21 cellular contexts compared by ENCODE assay signal in genomic region chrX:130228871-130229270, GRCh38. TPM values are rescaled to one million over a fixed set of nuclear protein-coding genes. Genes with fewer than 3 reads are reported as not detected.
DNase-seq lines count a peak whose midpoint lies in the region; ATAC-seq, FAIRE-seq and TF ChIP-seq lines count a peak whose summit lies in the region.
"Had no signal": no experiment of that assay in that cellular context is flagged by ENCODE, and none has a peak within 500 bp of the region (broad histone marks: within the 10 kb centered on the region; RNA-seq: fewer than 3 reads in every experiment).

No MANE protein-coding gene starts in this region.

- no TSS peak for BruUV-seq in OCI-LY7 (replicated peaks; lab: Mats Ljungman, UMichigan)

- H3K9me3 Mint-ChIP-seq in activated T-helper 1 cell treated with anti-CD3 and anti-CD28 coated beads, Interleukin-12 subunit alpha, Interleukin-12 subunit beta, Interleukin-2, Interleukin-4 antibody, amounts not matched to agents 30 ng/mL and 10 ng/mL and 1 ng/mL, durations not matched to agents 14 hours and 24 hours and 36 hours, result no peaks in the 10 kb centered on the region
- H3K9me3 Mint-ChIP-seq: CD8-positive, alpha-beta T cell had no signal

- no peak overlapping the region for H3K4me3 Mint-ChIP-seq in activated T-helper 1 cell treated with anti-CD3 and anti-CD28 coated beads, Interleukin-12 subunit alpha, Interleukin-12 subunit beta, Interleukin-2, Interleukin-4 antibody, amounts not matched to agents 30 ng/mL and 10 ng/mL and 1 ng/mL, durations not matched to agents 14 hours and 24 hours and 36 hours
- H3K4me3 Mint-ChIP-seq: B cell; CD8-positive, alpha-beta T cell; H9 had no signal

- H3K4me1 Mint-ChIP-seq in activated T-helper 1 cell treated with anti-CD3 and anti-CD28 coated beads, Interleukin-12 subunit alpha, Interleukin-12 subunit beta, Interleukin-2, Interleukin-4 antibody, amounts not matched to agents 30 ng/mL and 10 ng/mL and 1 ng/mL, durations not matched to agents 14 hours and 24 hours and 36 hours (ENCODE audit: low read depth), result no peaks in the 10 kb centered on the region
- H3K4me1 Mint-ChIP-seq: B cell, H9 had no signal

- no peak for DNase-seq in GM12892 (ENCODE audit: insufficient read length)
- DNase-seq in activated T-helper 1 cell treated with anti-CD3 and anti-CD28 coated beads, Interleukin-12 subunit alpha, Interleukin-12 subunit beta, Interleukin-2, Interleukin-4 antibody, amounts not matched to agents 30 ng/mL and 10 ng/mL and 1 ng/mL, durations not matched to agents 14 hours and 24 hours and 36 hours (ENCODE audit: low spot score), result no peak
- no peak for DNase-seq in kidney
- no peak for DNase-seq in OCI-LY7 (ENCODE audit: low spot score)
- no peak for DNase-seq in GM03348 (ENCODE audit: low spot score)
- DNase-seq in suprapubic skin (ENCODE audit: low spot score in 2 of 2), result no peak
- DNase-seq: Calu3; CD8-positive, alpha-beta T cell; DMS79 treated with DMSO at 0.1 percent for 48 hours; EL; H9 had no signal

- TF ChIP-seq POLR2A in GM12892 (IDR thresholded peaks at IDR 0.05; ENCODE audit: low read depth, low read length) (no peak), suprapubic skin (IDR thresholded peaks at IDR 0.05) (no peak)

- H4K20me1 ChIP-seq in KMS-11 (ENCODE audit: insufficient read depth) (no peaks in the 10 kb centered on the region), OCI-LY7 (ENCODE audit: insufficient read depth, low read length) (no peaks in the 10 kb centered on the region)

- H3K4me2 ChIP-seq in KMS-11 (peak overlapping the region; percentile 23), OCI-LY7 (ENCODE audit: low read length) (no peak overlapping the region)
- H3K4me2 ChIP-seq: BLaER1 treated with 17β-estradiol and CSF1 and Interleukin-3, amounts not matched to agents 10 nM and 100 nM had no signal

- H3K9me2 ChIP-seq in OCI-LY7 (ENCODE audit: insufficient read depth, low read length), result no peaks in the 10 kb centered on the region

- CTCF ChIA-PET in OCI-LY7 (lab: Charles Lee; ENCODE audit: unreplicated experiment), result no interaction called here

- intact Hi-C loops in activated T-helper 1 cell treated with anti-CD3 and anti-CD28 coated beads, Interleukin-12 subunit alpha, Interleukin-12 subunit beta, Interleukin-2, Interleukin-4 antibody, amounts not matched to agents 30 ng/mL and 10 ng/mL and 1 ng/mL, durations not matched to agents 14 hours and 24 hours and 36 hours (cut with micrococcal nuclease), result no loop called here
- intact Hi-C loops in kidney (cut with DNase I) (no loop called here), OCI-LY7 (cut with micrococcal nuclease; ENCODE audit: unreplicated experiment) (no loop called here)

- no peaks in the 10 kb centered on the region for H3K27me3 Mint-ChIP-seq in activated T-helper 1 cell treated with anti-CD3 and anti-CD28 coated beads, Interleukin-12 subunit alpha, Interleukin-12 subunit beta, Interleukin-2, Interleukin-4 antibody, amounts not matched to agents 30 ng/mL and 10 ng/mL and 1 ng/mL, durations not matched to agents 14 hours and 24 hours and 36 hours (ENCODE audit: insufficient read depth)
- H3K27me3 Mint-ChIP-seq: B cell had no signal

- peaks cover 13% of the 10 kb centered on the region for H3K36me3 Mint-ChIP-seq in activated T-helper 1 cell treated with anti-CD3 and anti-CD28 coated beads, Interleukin-12 subunit alpha, Interleukin-12 subunit beta, Interleukin-2, Interleukin-4 antibody, amounts not matched to agents 30 ng/mL and 10 ng/mL and 1 ng/mL, durations not matched to agents 14 hours and 24 hours and 36 hours (ENCODE audit: low read depth)

- no peak overlapping the region for H3K4me3 ChIP-seq in KMS-11 (IDR thresholded peaks at IDR 0.05; ENCODE audit: insufficient read depth, low read depth, low read length)
- H3K4me3 ChIP-seq in kidney (ENCODE audit: low read length in 2 of 2), result no peak overlapping the region
- H3K4me3 ChIP-seq in OCI-LY7 (ENCODE audit: low read depth, low read length, poor library complexity, severe bottlenecking), result no peak overlapping the region
- no peak overlapping the region for H3K4me3 ChIP-seq in suprapubic skin
- H3K4me3 ChIP-seq: BLaER1 treated with 17β-estradiol and CSF1 and Interleukin-3, amounts not matched to agents 10 nM and 100 nM had no signal

- H3K36me3 ChIP-seq in KMS-11 (ENCODE audit: insufficient read depth) (no peaks in the 10 kb centered on the region; the same call in 1 of the 2 replicates), kidney (ENCODE audit: control insufficient read depth in 1 of 2, insufficient read depth in 2 of 2, low read length in 2 of 2) (peaks cover 0 to 2% of the 10 kb centered on the region in 2 donors), OCI-LY7 (ENCODE audit: insufficient read depth, low read length) (peaks cover 93% of the 10 kb centered on the region), suprapubic skin (no peaks in the 10 kb centered on the region)

- peak; percentile 24 for FAIRE-seq in GM12892 (lab: Jason Lieb, UNC)
- FAIRE-seq in kidney (lab: Jason Lieb, UNC), result peak; percentile 21
- FAIRE-seq: GM12891, GM18507, H1 had no signal

- peak overlapping the region; percentile 23 for H3K27ac Mint-ChIP-seq in activated T-helper 1 cell treated with anti-CD3 and anti-CD28 coated beads, Interleukin-12 subunit alpha, Interleukin-12 subunit beta, Interleukin-2, Interleukin-4 antibody, amounts not matched to agents 30 ng/mL and 10 ng/mL and 1 ng/mL, durations not matched to agents 14 hours and 24 hours and 36 hours
- H3K27ac Mint-ChIP-seq: B cell; CD8-positive, alpha-beta T cell; H9 had no signal

- H3K9me3 ChIP-seq in kidney (ENCODE audit: control insufficient read depth in 1 of 2, low read length in 2 of 2) (no peaks in the 10 kb centered on the region), OCI-LY7 (ENCODE audit: low read length) (no peaks in the 10 kb centered on the region), suprapubic skin (no peaks in the 10 kb centered on the region)

- WGBS in suprapubic skin, result 91% methylated on average over 2 of the region's 2 CpGs

- no peak for ATAC-seq in HG02884 (IDR thresholded peaks at IDR 0.05; ENCODE audit: unreplicated experiment)
- ATAC-seq: CD8-positive, alpha-beta T cell had no signal

- H2AFZ ChIP-seq in KMS-11 (ENCODE audit: low read depth) (no peak overlapping the region), OCI-LY7 (ENCODE audit: low read length) (no peak overlapping the region)

- H3K9ac ChIP-seq in KMS-11 (no peak overlapping the region), kidney (ENCODE audit: low read length in 2 of 2) (no peak overlapping the region)
- H3K9ac ChIP-seq: BLaER1 treated with 17β-estradiol and CSF1 and Interleukin-3, amounts not matched to agents 10 nM and 100 nM had no signal

- POLR2A ChIA-PET in OCI-LY7 (lab: Charles Lee), result no interaction called here

- TF ChIP-seq EP300 in suprapubic skin (IDR thresholded peaks at IDR 0.05), result no peak

- H3K4me1 ChIP-seq in KMS-11 (ENCODE audit: low read depth, poor library complexity, severe bottlenecking), result peaks cover 28% of the 10 kb centered on the region
- no peaks in the 10 kb centered on the region for H3K4me1 ChIP-seq in kidney (ENCODE audit: control insufficient read depth in 1 of 2, insufficient read depth in 1 of 2, low read depth in 1 of 2, low read length in 2 of 2)
- H3K4me1 ChIP-seq in OCI-LY7 (ENCODE audit: insufficient read depth, low read length, poor library complexity, severe bottlenecking), result no peaks in the 10 kb centered on the region
- H3K4me1 ChIP-seq in suprapubic skin, result no peaks in the 10 kb centered on the region
- H3K4me1 ChIP-seq: BLaER1 treated with 17β-estradiol and CSF1 and Interleukin-3, amounts not matched to agents 10 nM and 100 nM had no signal

- no peaks in the 10 kb centered on the region for H3K27me3 ChIP-seq in KMS-11 (ENCODE audit: insufficient read depth, low read depth)
- H3K27me3 ChIP-seq in suprapubic skin, result no peaks in the 10 kb centered on the region

- H3K79me2 ChIP-seq in KMS-11 (ENCODE audit: insufficient read depth, low read depth) (no peaks in the 10 kb centered on the region), OCI-LY7 (ENCODE audit: insufficient read depth, low read depth, low read length) (no peaks in the 10 kb centered on the region)

- H3K27ac ChIP-seq in KMS-11, result peak overlapping the region; percentile 15; the same call in 1 of the 2 replicates
- no peak overlapping the region for H3K27ac ChIP-seq in kidney (ENCODE audit: low read depth in 2 of 2, low read length in 2 of 2)
- H3K27ac ChIP-seq in OCI-LY7 (ENCODE audit: low read depth, low read length, poor library complexity, severe bottlenecking), result no peak overlapping the region
- H3K27ac ChIP-seq in suprapubic skin, result no peak overlapping the region
- H3K27ac ChIP-seq: BLaER1 treated with 17β-estradiol and CSF1 and Interleukin-3, amounts not matched to agents 10 nM and 100 nM had no signal

- TF ChIP-seq CTCF in KMS-11 (conservative IDR thresholded peaks at IDR 0.05; ENCODE audit: low read depth, low read length) (no peak), kidney (IDR thresholded peaks at IDR 0.05; ENCODE audit: borderline replicate concordance, extremely low read depth, insufficient read depth) (no peak), OCI-LY7 (conservative IDR thresholded peaks at IDR 0.05; ENCODE audit: low read length) (no peak), suprapubic skin (IDR thresholded peaks at IDR 0.05) (no peak)

RNA-seq across cellular contexts. Expression of gene ZNF280C, which starts 39.8 kb away (rescaled TPM):
- polyA plus RNA-seq in GM12892 (2012; ENCODE audit: missing spikeins), result 4.1 TPM
- 7.4 and 7.6 TPM in 2 replicates for total RNA-seq in activated T-helper 1 cell treated with anti-CD3 and anti-CD28 coated beads, Interleukin-12 subunit alpha, Interleukin-12 subunit beta, Interleukin-2, Interleukin-4 antibody, amounts not matched to agents 30 ng/mL and 10 ng/mL and 1 ng/mL, durations not matched to agents 14 hours and 24 hours and 36 hours
- total RNA-seq in kidney (5.0 TPM), OCI-LY7 (2022) (10.8 and 12.5 TPM in 2 replicates), suprapubic skin (1 to 10 TPM; 4.5 to 7.2 (median 6.1) TPM)
- polyA plus RNA-seq in kidney (ENCODE audit: insufficient read depth, low read depth, low replicate concordance), result 0.60 TPM
- 5.0 and 5.7 TPM in 2 replicates for total RNA-seq in OCI-LY7 (2014; rRNA removed; shearing (Covaris generic))

RNA-seq across cellular contexts. Expression of gene RAB33A, which starts 57.1 kb away (rescaled TPM):
- 21.6 TPM for polyA plus RNA-seq in GM12892 (2012; ENCODE audit: missing spikeins)
- 20.5 and 21.5 TPM in 2 replicates for total RNA-seq in activated T-helper 1 cell treated with anti-CD3 and anti-CD28 coated beads, Interleukin-12 subunit alpha, Interleukin-12 subunit beta, Interleukin-2, Interleukin-4 antibody, amounts not matched to agents 30 ng/mL and 10 ng/mL and 1 ng/mL, durations not matched to agents 14 hours and 24 hours and 36 hours
- total RNA-seq in kidney (2.9 TPM), OCI-LY7 (2022) (0.68 and 2.1 TPM in 2 replicates), suprapubic skin (not detected)
- not detected for polyA plus RNA-seq in kidney (ENCODE audit: insufficient read depth, low read depth, low replicate concordance)
- total RNA-seq in OCI-LY7 (2014; rRNA removed; shearing (Covaris generic)), result 0.28 and 0.92 TPM in 2 replicates
- total RNA-seq: A172, Calu3, G401, HT-29 had no signal
